Comparison of ENCODE assay signal across 21 cellular contexts in genomic region chr1:119731060-119731459, GRCh38. TPM values are rescaled to one million over a fixed set of nuclear protein-coding genes. Genes with fewer than 3 reads are reported as not detected.
A peak's percentile ranks its signal among the peaks of the same experiment; 100 is the strongest.
DNase-seq lines count a peak whose midpoint lies in the region; ATAC-seq, FAIRE-seq and TF ChIP-seq lines count a peak whose summit lies in the region.
"Had no signal": no experiment of that assay in that cellular context is flagged by ENCODE, and none has a peak within 500 bp of the region (broad histone marks: within the 10 kb centered on the region; RNA-seq: fewer than 3 reads in every experiment).

No MANE protein-coding gene starts in this region.

- FAIRE-seq in bronchial epithelial cell (lab: Jason Lieb, UNC): no peak
- FAIRE-seq: D721Med, GM19239 had no signal

- H3K4me3 ChIP-seq in RWPE2 (ENCODE audit: severe bottlenecking) (no peak overlapping the region), bronchial epithelial cell (ENCODE audit: low read depth, low read length) (no peak overlapping the region), thyroid gland (replicated peaks in 1 of 3) (no peak overlapping the region), endodermal cell (ENCODE audit: low read length) (no peak overlapping the region)
- H3K4me3 ChIP-seq: SJCRH30 had no signal

- H3K4me3 Mint-ChIP-seq in endodermal cell: no peak overlapping the region
- H3K4me3 Mint-ChIP-seq: CD8-positive, alpha-beta T cell; HFFc6 had no signal

- H3K9me3 ChIP-seq in RWPE2 (ENCODE audit: severe bottlenecking) (no peaks in the 10 kb centered on the region), thyroid gland (no peaks in the 10 kb centered on the region), endodermal cell (ENCODE audit: control insufficient read depth, low read length) (no peaks in the 10 kb centered on the region)
- H3K9me3 ChIP-seq: SJCRH30 had no signal

- H3K36me3 Mint-ChIP-seq in endodermal cell (ENCODE audit: low read depth): peaks cover 69% of the 10 kb centered on the region

- H3K4me1 ChIP-seq in RWPE2 (ENCODE audit: insufficient read depth, poor library complexity, severe bottlenecking) (no peaks in the 10 kb centered on the region), thyroid gland (peaks cover 17 to 21% of the 10 kb centered on the region in 2 donors), endodermal cell (ENCODE audit: control insufficient read depth, insufficient read depth, low read length) (peaks cover 5% of the 10 kb centered on the region)
- H3K4me1 ChIP-seq: SJCRH30 had no signal

- H3K27ac ChIP-seq in RWPE2 (ENCODE audit: poor library complexity, severe bottlenecking): no peak overlapping the region
- peak overlapping the region; percentile 71 for H3K27ac ChIP-seq in layer of hippocampus (ENCODE audit: low read depth, low read length)
- peak overlapping the region; percentile 50 to 67 (median 58) for H3K27ac ChIP-seq in thyroid gland
- H3K27ac ChIP-seq in endodermal cell (ENCODE audit: low read depth, low read length): no peak overlapping the region
- H3K27ac ChIP-seq: SJCRH30 had no signal

- TF ChIP-seq CTCF in RWPE2 (IDR thresholded peaks at IDR 0.05; ENCODE audit: poor library complexity, severe bottlenecking) (no peak), bronchial epithelial cell (IDR thresholded peaks at IDR 0.05; ENCODE audit: insufficient read depth, low read length, severe bottlenecking) (no peak), thyroid gland (IDR thresholded peaks at IDR 0.05) (no peak), endodermal cell (conservative IDR thresholded peaks at IDR 0.05) (no peak)

- no peak overlapping the region for H3K27ac Mint-ChIP-seq in endodermal cell
- H3K27ac Mint-ChIP-seq: CD8-positive, alpha-beta T cell; HFFc6 had no signal

- TF ChIP-seq POLR2A in thyroid gland (IDR thresholded peaks at IDR 0.05): no peak

- H3K27me3 ChIP-seq in RWPE2 (ENCODE audit: insufficient read depth, poor library complexity, severe bottlenecking): no peaks in the 10 kb centered on the region
- no peaks in the 10 kb centered on the region for H3K27me3 ChIP-seq in bronchial epithelial cell (ENCODE audit: control insufficient read depth, insufficient read depth, low read length)
- no peaks in the 10 kb centered on the region for H3K27me3 ChIP-seq in layer of hippocampus (ENCODE audit: control insufficient read depth, insufficient read depth, low read length)
- H3K27me3 ChIP-seq in thyroid gland: no peaks in the 10 kb centered on the region
- H3K27me3 ChIP-seq in endodermal cell (ENCODE audit: control insufficient read depth, insufficient read depth, low read length, poor library complexity, severe bottlenecking): no peaks in the 10 kb centered on the region
- H3K27me3 ChIP-seq: SJCRH30 had no signal

- no peaks in the 10 kb centered on the region for H3K27me3 Mint-ChIP-seq in endodermal cell (ENCODE audit: insufficient read depth)

- H3K36me3 ChIP-seq in RWPE2 (ENCODE audit: low read depth) (peaks cover 98% of the 10 kb centered on the region), bronchial epithelial cell (ENCODE audit: control insufficient read depth, insufficient read depth, low read length) (peaks cover 37% of the 10 kb centered on the region), thyroid gland (no peaks in the 10 kb centered on the region), endodermal cell (ENCODE audit: control insufficient read depth, insufficient read depth, low read length) (peaks cover 82% of the 10 kb centered on the region)

- ATAC-seq in RWPE2 (ENCODE audit: low read depth): peak; percentile 54; the same call in 2 of the 3 replicates
- ATAC-seq in HG03565 (IDR thresholded peaks at IDR 0.05; ENCODE audit: unreplicated experiment): no peak
- no peak for ATAC-seq in HG02610 (IDR thresholded peaks at IDR 0.05; ENCODE audit: unreplicated experiment)
- ATAC-seq: CD8-positive, alpha-beta T cell; Panc1 had no signal

- H3K9me3 Mint-ChIP-seq in endodermal cell: no peaks in the 10 kb centered on the region
- H3K9me3 Mint-ChIP-seq: CD8-positive, alpha-beta T cell; HFFc6 had no signal

- H3K4me1 Mint-ChIP-seq in endodermal cell: peaks cover 2% of the 10 kb centered on the region

- DNase-seq in RWPE2 (ENCODE audit: low spot score) (no peak), bronchial epithelial cell (ENCODE audit: low read depth) (peak; percentile 22), thyroid gland (no peak), endodermal cell (no peak)
- DNase-seq: CD8-positive, alpha-beta T cell; GF-D8; HFFc6; NCI-H1417; NCI-H1930; NCI-H2171; NCI-H774; SJCRH30 had no signal

- intact Hi-C loops in thyroid gland (cut with DNase I): no loop called here

- no peak overlapping the region for H3K9ac ChIP-seq in endodermal cell (ENCODE audit: extremely low read depth, low read length, poor library complexity, severe bottlenecking)

- WGBS in thyroid gland, 2 donors: 60 to 65% methylated on average over 5 of the region's 5 CpGs
- 88 to 93% methylated on average over 5 of the region's 5 CpGs for WGBS in endodermal cell (ENCODE audit: insufficient coverage in 1 of 2, insufficient read length in 1 of 2), 2 experiments

RNA-seq across cellular contexts. Expression of gene PHGDH, which starts 19.3 kb away (rescaled TPM):
- total RNA-seq in bronchial epithelial cell: 168 and 207 TPM in 2 replicates
- 100 to 1,000 TPM in 2 of 4 donors, 10 to 100 TPM in 2; 36.0 to 308 (median 102) TPM for total RNA-seq in thyroid gland
- total RNA-seq in endodermal cell: 100 to 1,000 TPM; 156 to 176 TPM
- 234 TPM for polyA plus RNA-seq in endodermal cell (2013, experiment 1 of 2)
- polyA plus RNA-seq in endodermal cell (2013, experiment 2 of 2): 177 TPM

RNA-seq across cellular contexts. Expression of gene HMGCS2, which starts 37.6 kb away (rescaled TPM):
- 0.26 and 0.38 TPM in 2 replicates for total RNA-seq in bronchial epithelial cell
- total RNA-seq in thyroid gland: 1 to 10 TPM in 2 of 4 donors, not detected in 2; 6.4 to 8.1 TPM
- total RNA-seq in endodermal cell: not detected
- polyA plus RNA-seq in endodermal cell (2013, experiment 1 of 2): 0.64 TPM
- polyA plus RNA-seq in endodermal cell (2013, experiment 2 of 2): 0.91 TPM
- total RNA-seq: CD8-positive, alpha-beta T cell; HFFc6; LHCN-M2; NCI-H460; SJCRH30 had no signal
- polyA plus RNA-seq: BJ had no signal

Comparison
In these comparisons a context has a peak if more than half of its experiments do, and no peak if none do; other contexts are left out.
1. H3K27ac ChIP-seq: peak in layer of hippocampus (single experiment) and thyroid gland (3 of 3); none in RWPE2 (single experiment) and endodermal cell (single experiment).